ENCODE assay signal across 7 cellular contexts in the genomic region with DNA sequence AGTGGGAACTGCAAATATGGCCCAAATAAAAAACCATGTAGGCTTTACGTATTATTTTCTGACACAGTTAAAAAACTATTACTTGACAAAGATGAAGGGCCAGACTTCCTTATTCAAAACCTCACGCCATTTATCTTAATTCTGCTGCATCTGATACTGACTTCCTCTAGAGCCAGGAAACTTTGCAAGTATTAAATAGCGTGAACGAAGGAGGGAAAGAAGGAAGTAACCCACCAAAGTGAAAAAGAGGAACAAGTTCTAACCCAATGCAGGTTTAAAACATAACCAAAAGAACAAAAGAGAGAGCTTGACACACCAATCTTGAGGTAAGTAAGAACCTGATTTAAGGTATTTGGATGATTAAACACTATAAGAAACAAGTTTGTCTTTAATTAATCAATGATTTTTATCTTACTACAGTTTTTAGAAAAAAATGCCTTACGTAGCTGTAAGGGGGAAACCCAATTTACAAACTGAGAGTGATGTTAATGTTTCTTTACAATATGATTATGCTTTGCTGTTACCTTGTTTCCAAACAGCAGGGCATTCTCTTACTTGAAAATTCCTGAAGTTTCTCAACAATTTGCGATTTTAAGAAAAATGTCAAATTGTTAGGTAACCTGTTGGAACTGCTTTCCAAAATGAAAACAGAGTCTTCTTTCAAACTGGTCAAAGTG. TPM values are rescaled to one million over a fixed set of nuclear protein-coding genes. Genes with fewer than 3 reads are reported as not detected.
DNase-seq lines count a peak whose midpoint lies in the region; ATAC-seq lines count a peak whose summit lies in the region.

A gene (plus strand): TSS at position 220 of the 677 bp plus-strand sequence. CDS start 3,102 bp downstream, outside the sequence.

- 66% methylated on average over 6 of the region's 6 CpGs for WGBS in right cardiac atrium

- ATAC-seq in GM19467 (IDR thresholded peaks at IDR 0.05; ENCODE audit: unreplicated experiment) (peak; percentile 73), HG03135 (IDR thresholded peaks at IDR 0.05; ENCODE audit: unreplicated experiment) (peak; percentile 76), T-cell (replicated peaks in 1 of 4) (peak in 1 of 4 experiments; percentile 29), right cardiac atrium (no peak)
- ATAC-seq in activated naive CD4-positive, alpha-beta T cell treated with anti-CD3 and anti-CD28 coated beads, Interleukin-2, amount 50 U/mL, for 72 hours = no peak

- peak within 1 kb of the TSS in 2 of 3 donors; percentile 38 to 49 for H3K4me3 Mint-ChIP-seq in T-cell

- no peak within 1 kb of the TSS for H3K27ac ChIP-seq in right cardiac atrium (ENCODE audit: low read length)

- H3K27me3 Mint-ChIP-seq in T-cell = peaks cover 11 to 13% of the 10 kb centered on the region in 2 donors

- no peak within 1 kb of the TSS for H3K4me3 ChIP-seq in right cardiac atrium (ENCODE audit: low read length)

- CTCF ChIA-PET in T-cell (lab: Charles Lee) = interaction anchor here in 1 of 2 donors (0.5 kb wide), 1 partner anchor 13 kb away, joined by 5 read pairs; no protein-coding TSS in a partner anchor

- peaks cover 3 to 5% (median 4%) of the 10 kb centered on the region in 3 donors for H3K4me1 Mint-ChIP-seq in T-cell

- H3K27me3 ChIP-seq in right cardiac atrium (ENCODE audit: control insufficient read depth, insufficient read depth) = no peaks in the 10 kb centered on the region

- no peaks in the 10 kb centered on the region for H3K4me1 ChIP-seq in right cardiac atrium (ENCODE audit: control insufficient read depth, insufficient read depth, low read length)

- no peaks in the 10 kb centered on the region for H3K36me3 Mint-ChIP-seq in T-cell
- H3K36me3 Mint-ChIP-seq in activated naive CD4-positive, alpha-beta T cell treated with anti-CD3 and anti-CD28 coated beads, Interleukin-2, amount 50 U/mL, for 72 hours = no peaks in the 10 kb centered on the region

- H3K9me3 ChIP-seq in right cardiac atrium (ENCODE audit: control insufficient read depth, low read length) = no peaks in the 10 kb centered on the region

- DNase-seq in T-cell (no peak), right cardiac atrium (no peak), NCI-H2107 (lab: John Stamatoyannopoulos, UW) (no peak)
- DNase-seq in activated T-cell treated with anti-CD3 and anti-CD28 coated beads, Interleukin-2, amount 50 U/mL, for 48 hours = no peak
- no peak for DNase-seq in activated naive CD4-positive, alpha-beta T cell treated with anti-CD3 and anti-CD28 coated beads, Interleukin-2, amount 50 U/mL, for 72 hours (ENCODE audit: low spot score in 2 of 2)

- H3K27ac Mint-ChIP-seq in T-cell = no peak within 1 kb of the TSS
- no peak within 1 kb of the TSS for H3K27ac Mint-ChIP-seq in activated naive CD4-positive, alpha-beta T cell treated with anti-CD3 and anti-CD28 coated beads, Interleukin-2, amount 50 U/mL, for 72 hours

- intact Hi-C loops in right cardiac atrium (cut with DNase I) = loop anchor here in 1 of 4 donors (10.0 kb wide), 1 partner anchor 353 kb away; no protein-coding TSS in a partner anchor

- POLR2A ChIA-PET in T-cell (lab: Charles Lee) = no interaction called here

- no peaks in the 10 kb centered on the region for H3K9me3 Mint-ChIP-seq in T-cell
- no peaks in the 10 kb centered on the region for H3K9me3 Mint-ChIP-seq in activated naive CD4-positive, alpha-beta T cell treated with anti-CD3 and anti-CD28 coated beads, Interleukin-2, amount 50 U/mL, for 72 hours

RNA-seq across cellular contexts. Expression of the gene that starts here (rescaled TPM):
- total RNA-seq in T-cell = 1 to 10 TPM in 1 of 5 donors, under 1 TPM in 4; 0.38 to 2.2 (median 0.85) TPM
- under 1 TPM in 3 of 4 donors, not detected in 1; 0.20 to 0.94 (median 0.76) TPM for total RNA-seq in right cardiac atrium
- polyA plus RNA-seq in right cardiac atrium = 0.11 TPM
- total RNA-seq in activated naive CD4-positive, alpha-beta T cell treated with anti-CD3 and anti-CD28 coated beads, Interleukin-2, amount 50 U/mL, for 72 hours = not detected

Comparison
In these comparisons a context has a peak if more than half of its experiments do, and no peak if none do; other contexts are left out.
1. ATAC-seq: peak in GM19467 (single experiment) and HG03135 (single experiment); none in right cardiac atrium (0 of 2) and activated naive CD4-positive, alpha-beta T cell treated with anti-CD3 and anti-CD28 coated beads, Interleukin-2, amount 50 U/mL, for 72 hours (0 of 2).